Comparison of ENCODE assay signal across 27 cellular contexts in genomic region chr19:8329993-8330392, GRCh38. TPM values are rescaled to one million over a fixed set of nuclear protein-coding genes. Genes with fewer than 3 reads are reported as not detected.
"Had no signal": no experiment of that assay in that cellular context is flagged by ENCODE, and none has a peak within 500 bp of the region (broad histone marks: within the 10 kb centered on the region; RNA-seq: fewer than 3 reads in every experiment).

No MANE protein-coding gene starts in this region.

- H3K27ac Mint-ChIP-seq: activated CD4-positive, alpha-beta T cell treated with anti-CD3 and anti-CD28 coated beads for 36 hours; activated naive CD4-positive, alpha-beta T cell treated with anti-CD3 and anti-CD28 coated beads for 36 hours; activated naive CD8-positive, alpha-beta T cell treated with anti-CD3 and anti-CD28 coated beads, Interleukin-2, amount 10 ng/mL, durations not matched to agents 7 days and 5 days; effector memory CD8-positive, alpha-beta T cell; nephron; T-helper 1 cell treated with Interleukin-12 subunit alpha and Interleukin-12 subunit beta and Interleukin-4 antibody, amounts not matched to agents 30 μg/mL and 1 μg/mL, for 36 hours; WTC11 had no signal

- H3K27me3 Mint-ChIP-seq: effector memory CD8-positive, alpha-beta T cell had no signal

- ATAC-seq: activated CD4-positive, alpha-beta T cell treated with anti-CD3 and anti-CD28 coated beads for 36 hours; effector memory CD8-positive, alpha-beta T cell; left lung; pancreas; psoas muscle; WTC11 had no signal

- H3K4me1 Mint-ChIP-seq: activated naive CD8-positive, alpha-beta T cell treated with anti-CD3 and anti-CD28 coated beads, Interleukin-2, amount 10 ng/mL, durations not matched to agents 7 days and 5 days; nephron had no signal

- H3K36me3 ChIP-seq: breast epithelium, colonic mucosa, neutrophil, pancreas, right atrium auricular region had no signal

- H3K27ac ChIP-seq: breast epithelium, colonic mucosa, dorsolateral prefrontal cortex, epithelial cell of prostate, left lung, neutrophil, pancreas, psoas muscle, right atrium auricular region, spleen had no signal

- H3K9me3 ChIP-seq: breast epithelium, colonic mucosa, left lung, neutrophil, pancreas, psoas muscle, right atrium auricular region, spleen had no signal

- H3K9me3 Mint-ChIP-seq: activated naive CD4-positive, alpha-beta T cell treated with anti-CD3 and anti-CD28 coated beads for 36 hours; activated naive CD8-positive, alpha-beta T cell treated with anti-CD3 and anti-CD28 coated beads, Interleukin-2, amount 10 ng/mL, durations not matched to agents 7 days and 5 days; effector memory CD8-positive, alpha-beta T cell; nephron; T-helper 1 cell treated with Interleukin-12 subunit alpha and Interleukin-12 subunit beta and Interleukin-4 antibody, amounts not matched to agents 30 μg/mL and 1 μg/mL, for 36 hours; WTC11 had no signal

- H3K36me3 Mint-ChIP-seq: activated naive CD8-positive, alpha-beta T cell treated with anti-CD3 and anti-CD28 coated beads, Interleukin-2, amount 10 ng/mL, durations not matched to agents 7 days and 5 days; WTC11 had no signal

- H3K4me3 Mint-ChIP-seq: activated CD4-positive, alpha-beta T cell treated with anti-CD3 and anti-CD28 coated beads for 36 hours; activated naive CD4-positive, alpha-beta T cell treated with anti-CD3 and anti-CD28 coated beads for 36 hours; activated naive CD8-positive, alpha-beta T cell treated with anti-CD3 and anti-CD28 coated beads, Interleukin-2, amount 10 ng/mL, durations not matched to agents 7 days and 5 days; effector memory CD8-positive, alpha-beta T cell; nephron; T-helper 1 cell treated with Interleukin-12 subunit alpha and Interleukin-12 subunit beta and Interleukin-4 antibody, amounts not matched to agents 30 μg/mL and 1 μg/mL, for 36 hours; WTC11 had no signal

- H3K4me3 ChIP-seq: breast epithelium, colonic mucosa, dorsolateral prefrontal cortex, left lung, pancreas, psoas muscle, right atrium auricular region, spleen had no signal

- DNase-seq: activated CD4-positive, alpha-beta T cell treated with anti-CD3 and anti-CD28 coated beads for 36 hours; activated CD4-positive, alpha-beta T cell treated with anti-CD3 and anti-CD28 coated beads, Interleukin-2, amount 50 U/mL, for 48 hours; activated CD8-positive, alpha-beta memory T cell treated with anti-CD3 and anti-CD28 coated beads, Interleukin-2, amount 50 U/mL, for 48 hours; activated effector memory CD4-positive, alpha-beta T cell treated with Interleukin-2 at 50 U/mL for 16 hours; activated naive CD4-positive, alpha-beta T cell treated with anti-CD3 and anti-CD28 coated beads for 36 hours; activated naive CD8-positive, alpha-beta T cell treated with anti-CD3 and anti-CD28 coated beads, Interleukin-2, amount 10 ng/mL, durations not matched to agents 7 days and 5 days; activated T-cell treated with anti-CD3 and anti-CD28 coated beads, Interleukin-2, amount 50 U/mL, for 48 hours; amniotic stem cell; colonic mucosa; dorsolateral prefrontal cortex; effector memory CD8-positive, alpha-beta T cell; kidney glomerular epithelial cell; left lung; midbrain; stimulated activated CD4-positive, alpha-beta T cell treated with anti-CD3 and anti-CD28 coated beads, Interleukin-4, amount 100 ng/mL, for 1 hour; stimulated activated naive CD4-positive, alpha-beta T cell treated with Interleukin-2 at 50 U/mL for 16 hours; T1000 had no signal

RNA-seq across cellular contexts. Expression of gene ANGPTL4, which starts 34.0 kb away (rescaled TPM):
- total RNA-seq: activated naive CD4-positive, alpha-beta T cell treated with anti-CD3 and anti-CD28 coated beads for 36 hours had no signal
